ENCODE assay signal across 21 cellular contexts in the genomic region with DNA sequence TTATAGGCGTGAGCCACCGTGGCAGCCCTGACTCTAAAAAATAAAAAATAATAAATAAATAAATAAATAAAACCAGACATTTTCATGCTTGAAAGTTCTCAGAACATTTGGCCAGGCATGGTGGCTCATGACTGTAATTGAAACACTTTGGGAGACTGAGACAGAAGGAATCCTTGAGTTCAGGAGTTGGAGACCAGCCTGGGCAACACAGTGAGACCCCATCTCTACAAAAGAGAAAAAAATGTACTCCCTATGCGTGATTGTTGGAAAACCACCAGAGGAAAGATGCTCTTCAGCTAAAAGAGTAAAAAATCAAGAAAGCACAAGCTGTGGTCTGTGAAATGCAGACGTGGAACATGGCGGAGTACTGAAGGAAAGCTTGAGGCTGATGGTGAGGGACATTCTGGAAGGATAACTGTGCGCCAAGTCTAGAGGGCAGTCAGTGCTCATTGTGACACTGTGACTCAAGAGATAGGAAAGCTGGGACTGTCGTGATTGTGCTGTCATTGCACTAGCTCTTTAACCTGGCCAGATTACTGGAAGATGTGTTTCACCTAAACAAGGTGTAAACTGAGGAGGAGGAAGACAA. TPM values are rescaled to one million over a fixed set of nuclear protein-coding genes. Genes with fewer than 3 reads are reported as not detected.
DNase-seq lines count a peak whose midpoint lies in the region; ATAC-seq, FAIRE-seq and TF ChIP-seq lines count a peak whose summit lies in the region.
"Had no signal": no experiment of that assay in that cellular context is flagged by ENCODE, and none has a peak within 500 bp of the region (broad histone marks: within the 10 kb centered on the region; RNA-seq: fewer than 3 reads in every experiment).

No MANE protein-coding gene starts in this region.

- no peak overlapping the region for H3K27ac ChIP-seq in HepG2 (ENCODE audit: extremely low read length, insufficient read depth, low read length)
- H3K27ac ChIP-seq in right lobe of liver: no peak overlapping the region
- H3K27ac ChIP-seq in MM.1S (ENCODE audit: low read length): no peak overlapping the region
- H3K27ac ChIP-seq: 22Rv1, BLaER1, C4-2B had no signal

- no peaks in the 10 kb centered on the region for H4K20me1 ChIP-seq in HepG2 (ENCODE audit: insufficient read depth, low read length)
- H4K20me1 ChIP-seq in MM.1S (ENCODE audit: insufficient read depth, low read length): no peaks in the 10 kb centered on the region
- H4K20me1 ChIP-seq: BLaER1 had no signal

- H3K9me3 Mint-ChIP-seq in glutamatergic neuron (ENCODE audit: unreplicated experiment): peaks cover 4% of the 10 kb centered on the region
- H3K9me3 Mint-ChIP-seq in progenitor cell of endocrine pancreas (ENCODE audit: low read depth): no peaks in the 10 kb centered on the region
- H3K9me3 Mint-ChIP-seq: CD4-positive, CD25-positive, alpha-beta regulatory T cell; CD8-positive, alpha-beta T cell; GM23338; H9 had no signal

- H2AFZ ChIP-seq in HepG2 (ENCODE audit: low read length) (no peak overlapping the region), MM.1S (ENCODE audit: low read length) (no peak overlapping the region)
- H2AFZ ChIP-seq: GM23338 had no signal

- in situ Hi-C loops in HepG2 (cut with HindIII; ENCODE audit: extremely low pct_ligation_motif_present, low pct_unique_long_range_greater_than_20kb): no loop called here

- H3K79me2 ChIP-seq in HepG2 (ENCODE audit: insufficient read depth, low read length): no peaks in the 10 kb centered on the region
- no peaks in the 10 kb centered on the region for H3K79me2 ChIP-seq in MM.1S (ENCODE audit: low read length)

- BruUV-seq in HepG2 (replicated peaks; lab: Mats Ljungman, UMichigan): no TSS peak

- no peak for TF ChIP-seq POLR2A in HepG2 (IDR thresholded peaks at IDR 0.05; ENCODE audit: insufficient read depth in 1 of 2, low read depth in 2 of 2, low read length in 2 of 2)
- no peak for TF ChIP-seq POLR2A in right lobe of liver (IDR thresholded peaks at IDR 0.05)

- H3K27me3 Mint-ChIP-seq in glutamatergic neuron (ENCODE audit: unreplicated experiment) (no peaks in the 10 kb centered on the region), progenitor cell of endocrine pancreas (peaks cover 12% of the 10 kb centered on the region)

- no peaks in the 10 kb centered on the region for H3K9me3 ChIP-seq in HepG2 (ENCODE audit: low read length)
- no peaks in the 10 kb centered on the region for H3K9me3 ChIP-seq in right lobe of liver
- H3K9me3 ChIP-seq in MM.1S (replicated peaks; ENCODE audit: insufficient read depth, low read length): no peaks in the 10 kb centered on the region
- H3K9me3 ChIP-seq: BLaER1, Caco-2 had no signal

- no peaks in the 10 kb centered on the region for H3K36me3 Mint-ChIP-seq in glutamatergic neuron (ENCODE audit: unreplicated experiment)
- H3K36me3 Mint-ChIP-seq in progenitor cell of endocrine pancreas (ENCODE audit: insufficient read depth): no peaks in the 10 kb centered on the region
- H3K36me3 Mint-ChIP-seq: CD4-positive, CD25-positive, alpha-beta regulatory T cell; CD8-positive, alpha-beta T cell had no signal

- TF ChIP-seq CTCF in HepG2 (CRISPR knock-in tag; IDR thresholded peaks at IDR 0.05) (no peak), right lobe of liver (IDR thresholded peaks at IDR 0.05) (no peak), glutamatergic neuron (IDR thresholded peaks at IDR 0.05; ENCODE audit: partially characterized antibody, unreplicated experiment) (no peak), progenitor cell of endocrine pancreas (IDR thresholded peaks at IDR 0.05; ENCODE audit: unreplicated experiment) (no peak), MM.1S (IDR thresholded peaks at IDR 0.05; ENCODE audit: low read length) (no peak)

- H3F3A ChIP-seq in MM.1S (ENCODE audit: insufficient read depth, low read length): no peaks in the 10 kb centered on the region

- no peak overlapping the region for H3K4me3 ChIP-seq in HepG2 (replicated peaks in 1 of 3; ENCODE audit: insufficient read depth in 1 of 3, low read depth in 2 of 3, low read length in 3 of 3)
- H3K4me3 ChIP-seq in right lobe of liver: no peak overlapping the region
- no peak overlapping the region for H3K4me3 ChIP-seq in MM.1S (ENCODE audit: low read length)
- H3K4me3 ChIP-seq: BLaER1, GM12878, GM23338 had no signal

- CTCF ChIA-PET in HepG2 (lab: Yijun Ruan, JAX; ENCODE audit: low intra/inter-chr PET ratio, low total read pairs): no interaction called here

- peaks cover 5% of the 10 kb centered on the region for H3K4me1 Mint-ChIP-seq in glutamatergic neuron (ENCODE audit: low read depth, unreplicated experiment)
- H3K4me1 Mint-ChIP-seq in progenitor cell of endocrine pancreas (ENCODE audit: low read depth): no peaks in the 10 kb centered on the region

- TF ChIP-seq RAD21 in HepG2 (CRISPR knock-in tag; IDR thresholded peaks at IDR 0.05): no peak

- DNase-seq in HepG2 (ENCODE audit: low spot score) (no peak), right lobe of liver (no peak), glutamatergic neuron (no peak), progenitor cell of endocrine pancreas (ENCODE audit: low spot score, unreplicated experiment) (no peak), MM.1S (no peak)
- DNase-seq: Caco-2; CD4-positive, CD25-positive, alpha-beta regulatory T cell; CD8-positive, alpha-beta T cell; DMS153; EL; GDM1; H9 had no signal

- WGBS in HepG2 (ENCODE audit: low lambda C conversion rate): 66% methylated on average over 7 of the region's 7 CpGs
- WGBS in right lobe of liver (ENCODE audit: insufficient coverage, low coverage, low lambda C conversion rate, missing lambda C conversion rate): 60% methylated on average over 6 of the region's 7 CpGs

- H3K27ac Mint-ChIP-seq in glutamatergic neuron (ENCODE audit: unreplicated experiment) (peak overlapping the region; percentile 50), progenitor cell of endocrine pancreas (peak overlapping the region; percentile 9)
- H3K27ac Mint-ChIP-seq: B cell; CD8-positive, alpha-beta T cell; GM23338; H9 had no signal

- H3K4me3 Mint-ChIP-seq in glutamatergic neuron (ENCODE audit: unreplicated experiment): peak overlapping the region; percentile 0
- H3K4me3 Mint-ChIP-seq in progenitor cell of endocrine pancreas (ENCODE audit: low read depth): no peak overlapping the region
- H3K4me3 Mint-ChIP-seq: B cell; CD8-positive, alpha-beta T cell; GM23338; H9 had no signal

- H3K4me1 ChIP-seq in HepG2 (ENCODE audit: insufficient read depth, low read length) (peaks cover 32% of the 10 kb centered on the region), right lobe of liver (peaks cover 0 to 22% (median 3%) of the 10 kb centered on the region in 4 donors), MM.1S (ENCODE audit: low read length) (no peaks in the 10 kb centered on the region)

- intact Hi-C loops in HepG2 (cut with micrococcal nuclease; ENCODE audit: unreplicated experiment): no loop called here
- intact Hi-C loops in right lobe of liver (cut with DNase I): no loop called here

- TF ChIP-seq EP300 in HepG2 (IDR thresholded peaks at IDR 0.05; ENCODE audit: low read depth in 2 of 2, low read length in 2 of 2) (no peak), HepG2 (CRISPR knock-in tag; IDR thresholded peaks at IDR 0.05; ENCODE audit: borderline replicate concordance) (no peak)

- H3K27me3 ChIP-seq in HepG2 (ENCODE audit: control insufficient read depth in 1 of 2, insufficient read depth in 2 of 2, low read length in 2 of 2) (no peaks in the 10 kb centered on the region; a peak in 2 of 5 replicates), right lobe of liver (no peaks in the 10 kb centered on the region), MM.1S (replicated peaks; ENCODE audit: insufficient read depth, low read length) (peaks cover 17% of the 10 kb centered on the region)
- H3K27me3 ChIP-seq: BLaER1 had no signal

- no peaks in the 10 kb centered on the region for H3K36me3 ChIP-seq in HepG2 (replicated peaks in 1 of 2; ENCODE audit: control insufficient read depth in 1 of 2, insufficient read depth in 2 of 2, low read length in 2 of 2)
- H3K36me3 ChIP-seq in right lobe of liver: no peaks in the 10 kb centered on the region
- H3K36me3 ChIP-seq in MM.1S (replicated peaks; ENCODE audit: insufficient read depth, low read length): no peaks in the 10 kb centered on the region
- H3K36me3 ChIP-seq: BLaER1 had no signal

- H3K9me2 ChIP-seq in MM.1S (replicated peaks; ENCODE audit: insufficient read depth, low read length): no peaks in the 10 kb centered on the region

- POLR2A ChIA-PET in HepG2 (lab: Yijun Ruan, JAX): no interaction called here

- H3K4me2 ChIP-seq in HepG2 (ENCODE audit: low read depth, low read length) (no peak overlapping the region), MM.1S (ENCODE audit: low read depth, low read length) (no peak overlapping the region)
- H3K4me2 ChIP-seq: BLaER1, GM23338 had no signal

- no peak overlapping the region for H3K9ac ChIP-seq in HepG2 (ENCODE audit: insufficient read depth, low read depth, low read length)
- no peak overlapping the region for H3K9ac ChIP-seq in MM.1S (ENCODE audit: low read length)
- H3K9ac ChIP-seq: BLaER1 had no signal

- no peak for FAIRE-seq in HepG2 (lab: Jason Lieb, UNC)
- FAIRE-seq: A204.1, GM12878 had no signal

- ATAC-seq in HepG2 (no peak), right lobe of liver (no peak), GM18870 (IDR thresholded peaks at IDR 0.05; ENCODE audit: unreplicated experiment) (no peak)
- ATAC-seq: CD8-positive, alpha-beta T cell; GM12878; GM23338; HCT116 had no signal

RNA-seq across cellular contexts. Expression of a gene that starts 4.2 kb away (rescaled TPM):
- 0.20 TPM in 1 of 2 replicates, not detected in the other for total RNA-seq in HepG2 (2016; rRNA removed; fragmentation: Illumina TruSeq; extraction: Trizol)
- total RNA-seq in HepG2 (2016; cell fraction: cytosol; rRNA removed; fragmentation: Illumina TruSeq; extraction: Trizol; ENCODE audit: low read depth): 0.30 TPM in 1 of 2 replicates, not detected in the other
- total RNA-seq in HepG2 (2016; cell fraction: insoluble cytoplasmic fraction; rRNA removed; fragmentation: Illumina TruSeq; extraction: Trizol): 0.35 TPM in 1 of 2 replicates, not detected in the other
- total RNA-seq in HepG2 (2016; cell fraction: membrane; rRNA removed; fragmentation: Illumina TruSeq; extraction: Trizol): 0.12 and 0.41 TPM in 2 replicates
- 0.19 and 0.34 TPM in 2 replicates for total RNA-seq in HepG2 (2016; cell fraction: nucleus; rRNA removed; fragmentation: Illumina TruSeq; extraction: Trizol)
- 0.73 and 1.2 TPM in 2 replicates for polyA plus RNA-seq in HepG2 (2011; rRNA removed)
- polyA plus RNA-seq in HepG2 (2011; cell fraction: cytosol; rRNA removed): 0.59 and 1.3 TPM in 2 replicates
- 2.0 and 2.8 TPM in 2 replicates for polyA plus RNA-seq in HepG2 (2011; cell fraction: nucleus; rRNA removed)
- 0.43 and 1.1 TPM in 2 replicates for polyA plus RNA-seq in HepG2 (2012)
- 0.08 and 0.16 TPM in 2 replicates for polyA plus RNA-seq in HepG2 (2016; cell fraction: cytosol; fragmentation: Illumina TruSeq; extraction: Trizol; ENCODE audit: low read depth)
- polyA plus RNA-seq in HepG2 (2016; cell fraction: insoluble cytoplasmic fraction; fragmentation: Illumina TruSeq; extraction: Trizol; ENCODE audit: low read depth): not detected in 2 replicates
- polyA plus RNA-seq in HepG2 (2016; cell fraction: membrane; fragmentation: Illumina TruSeq; extraction: Trizol; ENCODE audit: low read depth): 0.21 TPM in 1 of 2 replicates, not detected in the other
- 0.53 TPM in 1 of 2 replicates, not detected in the other for polyA plus RNA-seq in HepG2 (2016; cell fraction: nucleus; fragmentation: Illumina TruSeq; extraction: Trizol; ENCODE audit: insufficient read depth, low read depth)
- polyA minus RNA-seq in HepG2 (2011; rRNA and poly(A)+ RNA removed; ENCODE audit: low replicate concordance): 1.0 and 1.7 TPM in 2 replicates
- polyA minus RNA-seq in HepG2 (2011; cell fraction: cytosol; rRNA and poly(A)+ RNA removed): not detected in 2 replicates
- polyA minus RNA-seq in HepG2 (2011; cell fraction: nucleus; rRNA and poly(A)+ RNA removed): 1.3 and 1.6 TPM in 2 replicates
- under 1 TPM in 4 of 6 experiments, not detected in 2; 0.13 to 0.98 (median 0.49) TPM for total RNA-seq in right lobe of liver
- total RNA-seq in glutamatergic neuron (ENCODE audit: unreplicated experiment): 10.8 TPM
- 6.3 and 6.6 TPM in 2 replicates for total RNA-seq in progenitor cell of endocrine pancreas

RNA-seq across cellular contexts. Expression of a gene that starts 28.3 kb away (rescaled TPM):
- 50.4 and 80.6 TPM in 2 replicates for total RNA-seq in HepG2 (2016; rRNA removed; fragmentation: Illumina TruSeq; extraction: Trizol)
- 41.5 and 43.0 TPM in 2 replicates for total RNA-seq in HepG2 (2016; cell fraction: cytosol; rRNA removed; fragmentation: Illumina TruSeq; extraction: Trizol; ENCODE audit: low read depth)
- total RNA-seq in HepG2 (2016; cell fraction: insoluble cytoplasmic fraction; rRNA removed; fragmentation: Illumina TruSeq; extraction: Trizol): 44.1 and 73.0 TPM in 2 replicates
- 48.8 and 52.0 TPM in 2 replicates for total RNA-seq in HepG2 (2016; cell fraction: membrane; rRNA removed; fragmentation: Illumina TruSeq; extraction: Trizol)
- total RNA-seq in HepG2 (2016; cell fraction: nucleus; rRNA removed; fragmentation: Illumina TruSeq; extraction: Trizol): 159 and 170 TPM in 2 replicates
- polyA plus RNA-seq in HepG2 (2011; rRNA removed): 112 and 125 TPM in 2 replicates
- 40.5 and 54.4 TPM in 2 replicates for polyA plus RNA-seq in HepG2 (2011; cell fraction: cytosol; rRNA removed)
- polyA plus RNA-seq in HepG2 (2011; cell fraction: nucleus; rRNA removed): 1,408 and 1,626 TPM in 2 replicates
- polyA plus RNA-seq in HepG2 (2012): 364 and 397 TPM in 2 replicates
- polyA plus RNA-seq in HepG2 (2016; cell fraction: cytosol; fragmentation: Illumina TruSeq; extraction: Trizol; ENCODE audit: low read depth): 15.2 and 19.4 TPM in 2 replicates
- 169 and 221 TPM in 2 replicates for polyA plus RNA-seq in HepG2 (2016; cell fraction: insoluble cytoplasmic fraction; fragmentation: Illumina TruSeq; extraction: Trizol; ENCODE audit: low read depth)
- polyA plus RNA-seq in HepG2 (2016; cell fraction: membrane; fragmentation: Illumina TruSeq; extraction: Trizol; ENCODE audit: low read depth): 38.4 and 49.5 TPM in 2 replicates
- polyA plus RNA-seq in HepG2 (2016; cell fraction: nucleus; fragmentation: Illumina TruSeq; extraction: Trizol; ENCODE audit: insufficient read depth, low read depth): 998 and 1,215 TPM in 2 replicates
- polyA minus RNA-seq in HepG2 (2011; rRNA and poly(A)+ RNA removed; ENCODE audit: low replicate concordance): 125 and 143 TPM in 2 replicates
- polyA minus RNA-seq in HepG2 (2011; cell fraction: cytosol; rRNA and poly(A)+ RNA removed): 88.7 and 111 TPM in 2 replicates
- 176 and 198 TPM in 2 replicates for polyA minus RNA-seq in HepG2 (2011; cell fraction: nucleus; rRNA and poly(A)+ RNA removed)
- total RNA-seq in right lobe of liver: 100 to 1,000 TPM; 111 to 419 (median 289) TPM
- 699 TPM for total RNA-seq in glutamatergic neuron (ENCODE audit: unreplicated experiment)
- total RNA-seq in progenitor cell of endocrine pancreas: 817 and 838 TPM in 2 replicates

RNA-seq across cellular contexts. Expression of a gene that starts 41.9 kb away (rescaled TPM):
- total RNA-seq in HepG2 (2016; rRNA removed; fragmentation: Illumina TruSeq; extraction: Trizol) (29.8 and 31.0 TPM in 2 replicates), right lobe of liver (10 to 100 TPM in 4 of 6 experiments, 1 to 10 TPM in 2; 7.3 to 22.8 (median 11.1) TPM), glutamatergic neuron (ENCODE audit: unreplicated experiment) (41.2 TPM), progenitor cell of endocrine pancreas (21.4 and 24.5 TPM in 2 replicates)
- 5.0 and 5.1 TPM in 2 replicates for total RNA-seq in HepG2 (2016; cell fraction: cytosol; rRNA removed; fragmentation: Illumina TruSeq; extraction: Trizol; ENCODE audit: low read depth)
- total RNA-seq in HepG2 (2016; cell fraction: insoluble cytoplasmic fraction; rRNA removed; fragmentation: Illumina TruSeq; extraction: Trizol): 27.9 and 29.1 TPM in 2 replicates
- total RNA-seq in HepG2 (2016; cell fraction: membrane; rRNA removed; fragmentation: Illumina TruSeq; extraction: Trizol): 14.7 and 15.1 TPM in 2 replicates
- total RNA-seq in HepG2 (2016; cell fraction: nucleus; rRNA removed; fragmentation: Illumina TruSeq; extraction: Trizol): 13.3 and 14.3 TPM in 2 replicates
- 25.4 and 30.1 TPM in 2 replicates for polyA plus RNA-seq in HepG2 (2011; rRNA removed)
- polyA plus RNA-seq in HepG2 (2011; cell fraction: cytosol; rRNA removed): 33.9 and 64.2 TPM in 2 replicates
- 25.5 and 25.6 TPM in 2 replicates for polyA plus RNA-seq in HepG2 (2011; cell fraction: nucleus; rRNA removed)
- polyA plus RNA-seq in HepG2 (2012): 16.3 and 19.0 TPM in 2 replicates
- polyA plus RNA-seq in HepG2 (2016; cell fraction: cytosol; fragmentation: Illumina TruSeq; extraction: Trizol; ENCODE audit: low read depth): 3.8 and 4.0 TPM in 2 replicates
- polyA plus RNA-seq in HepG2 (2016; cell fraction: insoluble cytoplasmic fraction; fragmentation: Illumina TruSeq; extraction: Trizol; ENCODE audit: low read depth): 32.7 and 37.0 TPM in 2 replicates
- polyA plus RNA-seq in HepG2 (2016; cell fraction: membrane; fragmentation: Illumina TruSeq; extraction: Trizol; ENCODE audit: low read depth): 9.8 and 10.5 TPM in 2 replicates
- 21.4 and 22.6 TPM in 2 replicates for polyA plus RNA-seq in HepG2 (2016; cell fraction: nucleus; fragmentation: Illumina TruSeq; extraction: Trizol; ENCODE audit: insufficient read depth, low read depth)
- 23.0 and 26.3 TPM in 2 replicates for polyA minus RNA-seq in HepG2 (2011; rRNA and poly(A)+ RNA removed; ENCODE audit: low replicate concordance)
- polyA minus RNA-seq in HepG2 (2011; cell fraction: cytosol; rRNA and poly(A)+ RNA removed): 12.8 and 16.6 TPM in 2 replicates
- polyA minus RNA-seq in HepG2 (2011; cell fraction: nucleus; rRNA and poly(A)+ RNA removed): 11.3 and 13.7 TPM in 2 replicates

RNA-seq across cellular contexts. Expression of a gene that starts 52.9 kb away (rescaled TPM):
- total RNA-seq in HepG2 (2016; rRNA removed; fragmentation: Illumina TruSeq; extraction: Trizol) (208 and 253 TPM in 2 replicates), right lobe of liver (100 to 1,000 TPM in 5 of 6 experiments, 10 to 100 TPM in 1; 97.5 to 521 (median 122) TPM), glutamatergic neuron (ENCODE audit: unreplicated experiment) (183 TPM), progenitor cell of endocrine pancreas (201 and 207 TPM in 2 replicates)
- total RNA-seq in HepG2 (2016; cell fraction: cytosol; rRNA removed; fragmentation: Illumina TruSeq; extraction: Trizol; ENCODE audit: low read depth): 337 and 393 TPM in 2 replicates
- 204 and 279 TPM in 2 replicates for total RNA-seq in HepG2 (2016; cell fraction: insoluble cytoplasmic fraction; rRNA removed; fragmentation: Illumina TruSeq; extraction: Trizol)
- total RNA-seq in HepG2 (2016; cell fraction: membrane; rRNA removed; fragmentation: Illumina TruSeq; extraction: Trizol): 174 and 204 TPM in 2 replicates
- 53.2 and 75.0 TPM in 2 replicates for total RNA-seq in HepG2 (2016; cell fraction: nucleus; rRNA removed; fragmentation: Illumina TruSeq; extraction: Trizol)
- 225 and 236 TPM in 2 replicates for polyA plus RNA-seq in HepG2 (2011; rRNA removed)
- 204 and 385 TPM in 2 replicates for polyA plus RNA-seq in HepG2 (2011; cell fraction: cytosol; rRNA removed)
- 89.2 and 109 TPM in 2 replicates for polyA plus RNA-seq in HepG2 (2011; cell fraction: nucleus; rRNA removed)
- 108 and 117 TPM in 2 replicates for polyA plus RNA-seq in HepG2 (2012)
- polyA plus RNA-seq in HepG2 (2016; cell fraction: cytosol; fragmentation: Illumina TruSeq; extraction: Trizol; ENCODE audit: low read depth): 547 and 569 TPM in 2 replicates
- 265 and 294 TPM in 2 replicates for polyA plus RNA-seq in HepG2 (2016; cell fraction: insoluble cytoplasmic fraction; fragmentation: Illumina TruSeq; extraction: Trizol; ENCODE audit: low read depth)
- polyA plus RNA-seq in HepG2 (2016; cell fraction: membrane; fragmentation: Illumina TruSeq; extraction: Trizol; ENCODE audit: low read depth): 203 and 243 TPM in 2 replicates
- polyA plus RNA-seq in HepG2 (2016; cell fraction: nucleus; fragmentation: Illumina TruSeq; extraction: Trizol; ENCODE audit: insufficient read depth, low read depth): 127 and 128 TPM in 2 replicates
- polyA minus RNA-seq in HepG2 (2011; rRNA and poly(A)+ RNA removed; ENCODE audit: low replicate concordance): 125 and 227 TPM in 2 replicates
- 25.2 and 36.1 TPM in 2 replicates for polyA minus RNA-seq in HepG2 (2011; cell fraction: cytosol; rRNA and poly(A)+ RNA removed)
- 9.8 and 9.9 TPM in 2 replicates for polyA minus RNA-seq in HepG2 (2011; cell fraction: nucleus; rRNA and poly(A)+ RNA removed)
